In genomic region chr4:145081756-145082155, GRCh38 we compare ENCODE assay signal across 25 cellular contexts.
"Had no signal": no experiment of that assay in that cellular context is flagged by ENCODE, and none has a peak within 500 bp of the region (broad histone marks: within the 10 kb centered on the region; RNA-seq: fewer than 3 reads in every experiment).

No MANE protein-coding gene starts in this region.

- H3K27me3 ChIP-seq: colonic mucosa, dorsolateral prefrontal cortex, esophagus muscularis mucosa, esophagus squamous epithelium, foreskin keratinocyte, gastrocnemius medialis, gastroesophageal sphincter, heart left ventricle, heart right ventricle had no signal

- FAIRE-seq: endothelial cell of umbilical vein had no signal

- H3K36me3 ChIP-seq: colonic mucosa had no signal

- H3K27ac Mint-ChIP-seq: dendritic cell treated with granulocyte-macrophage colony-stimulating factor and Interleukin-4, amounts not matched to agents 40 ng/mL and 50 ng/mL, for 4 days; effector memory CD8-positive, alpha-beta T cell; endodermal cell had no signal

- H3K4me3 ChIP-seq: colonic mucosa, coronary artery, dorsolateral prefrontal cortex, esophagus muscularis mucosa, esophagus squamous epithelium, gastrocnemius medialis, gastroesophageal sphincter, heart left ventricle, heart right ventricle had no signal

- H3K9me3 ChIP-seq: colonic mucosa, esophagus muscularis mucosa, esophagus squamous epithelium, gastrocnemius medialis, gastroesophageal sphincter had no signal

- H3K4me1 ChIP-seq: colonic mucosa, esophagus muscularis mucosa, esophagus squamous epithelium, foreskin keratinocyte, gastroesophageal sphincter, heart left ventricle, heart right ventricle had no signal

- H3K27ac ChIP-seq: colonic mucosa, coronary artery, dorsolateral prefrontal cortex, epithelial cell of prostate, esophagus muscularis mucosa, esophagus squamous epithelium, foreskin keratinocyte, gastrocnemius medialis, gastroesophageal sphincter, heart left ventricle, heart right ventricle had no signal

- H3K27me3 Mint-ChIP-seq: dendritic cell treated with granulocyte-macrophage colony-stimulating factor and Interleukin-4, amounts not matched to agents 40 ng/mL and 50 ng/mL, for 4 days; effector memory CD8-positive, alpha-beta T cell had no signal

- H3K9me3 Mint-ChIP-seq: effector memory CD8-positive, alpha-beta T cell had no signal

- ATAC-seq: effector memory CD8-positive, alpha-beta T cell; esophagus mucosa; foreskin keratinocyte; gastrocnemius medialis; gastroesophageal sphincter; heart left ventricle; heart right ventricle had no signal

- H3K4me1 Mint-ChIP-seq: endodermal cell had no signal

- DNase-seq: colonic mucosa; cortex of kidney; dermis blood vessel endothelial cell; dorsolateral prefrontal cortex; effector CD4-positive, alpha-beta T cell; effector CD8-positive, alpha-beta T cell; effector memory CD4-positive, alpha-beta T cell; effector memory CD8-positive, alpha-beta T cell; endodermal cell; erythroblast; esophagus squamous epithelium; foreskin keratinocyte; foreskin melanocyte; gastrocnemius medialis; glutamatergic neuron; head of caudate nucleus; heart left ventricle; heart right ventricle had no signal

- H3K4me3 Mint-ChIP-seq: dendritic cell treated with granulocyte-macrophage colony-stimulating factor and Interleukin-4, amounts not matched to agents 40 ng/mL and 50 ng/mL, for 4 days; effector memory CD8-positive, alpha-beta T cell; endodermal cell had no signal
